Comparison of ENCODE assay signal across 9 cellular contexts in genomic region chr1:41898191-41898713, GRCh38. TPM values are rescaled to one million over a fixed set of nuclear protein-coding genes. Genes with fewer than 3 reads are reported as not detected.
DNase-seq lines count a peak whose midpoint lies in the region; ATAC-seq, FAIRE-seq and TF ChIP-seq lines count a peak whose summit lies in the region.
"Had no signal": no experiment of that assay in that cellular context is flagged by ENCODE, and none has a peak within 500 bp of the region (broad histone marks: within the 10 kb centered on the region; RNA-seq: fewer than 3 reads in every experiment).

No MANE protein-coding gene starts in this region.

- peaks cover 14% of the 10 kb centered on the region for H4K20me1 ChIP-seq in DND-41 (ENCODE audit: insufficient read depth, low read length)
- no peaks in the 10 kb centered on the region for H4K20me1 ChIP-seq in astrocyte (ENCODE audit: insufficient read depth, low read length)
- no peaks in the 10 kb centered on the region for H4K20me1 ChIP-seq in smooth muscle cell (ENCODE audit: low read depth)

- no peaks in the 10 kb centered on the region for H3K36me3 Mint-ChIP-seq in astrocyte (ENCODE audit: low read depth, unreplicated experiment)
- no peaks in the 10 kb centered on the region for H3K36me3 Mint-ChIP-seq in osteocyte (ENCODE audit: unreplicated experiment)

- H3K27me3 Mint-ChIP-seq in astrocyte (ENCODE audit: low read depth, unreplicated experiment), result no peaks in the 10 kb centered on the region
- no peaks in the 10 kb centered on the region for H3K27me3 Mint-ChIP-seq in osteocyte (ENCODE audit: unreplicated experiment)

- H3K4me1 Mint-ChIP-seq in astrocyte (ENCODE audit: low read depth, unreplicated experiment) (peaks cover 46% of the 10 kb centered on the region), osteocyte (ENCODE audit: unreplicated experiment) (peaks cover 24% of the 10 kb centered on the region)

- H3K27me3 ChIP-seq in DND-41 (ENCODE audit: insufficient read depth, low read length, poor library complexity) (no peaks in the 10 kb centered on the region), astrocyte (ENCODE audit: insufficient read depth, low read length) (no peaks in the 10 kb centered on the region), smooth muscle cell (ENCODE audit: low read depth) (no peaks in the 10 kb centered on the region)

- H3K79me2 ChIP-seq in DND-41 (ENCODE audit: insufficient read depth, low read length) (peaks cover 98% of the 10 kb centered on the region), astrocyte (ENCODE audit: insufficient read depth, low read length) (peaks cover 53% of the 10 kb centered on the region), smooth muscle cell (ENCODE audit: low read depth) (no peaks in the 10 kb centered on the region)

- peaks cover 98% of the 10 kb centered on the region for H3K4me1 ChIP-seq in DND-41 (ENCODE audit: insufficient read depth, low read length)
- peaks cover 51% of the 10 kb centered on the region for H3K4me1 ChIP-seq in astrocyte (ENCODE audit: insufficient read depth, low read length)
- peaks cover 17% of the 10 kb centered on the region for H3K4me1 ChIP-seq in smooth muscle cell (ENCODE audit: low read depth)

- H3K9me3 Mint-ChIP-seq in astrocyte (ENCODE audit: unreplicated experiment), result no peaks in the 10 kb centered on the region
- H3K9me3 Mint-ChIP-seq in osteocyte (ENCODE audit: unreplicated experiment), result no peaks in the 10 kb centered on the region

- FAIRE-seq in astrocyte (lab: Jason Lieb, UNC), result no peak

- H3K4me3 ChIP-seq in DND-41 (ENCODE audit: low read depth in 1 of 2, low read length in 2 of 2), result peak overlapping the region in 1 of 2 experiments; percentile 52; a peak in 2 of 4 replicates
- no peak overlapping the region for H3K4me3 ChIP-seq in astrocyte (ENCODE audit: insufficient read depth, low read depth, low read length)
- no peak overlapping the region for H3K4me3 ChIP-seq in smooth muscle cell
- H3K4me3 ChIP-seq: psoas muscle had no signal

- TF ChIP-seq CTCF in DND-41 (IDR thresholded peaks at IDR 0.05; ENCODE audit: borderline replicate concordance, extremely low read depth, low read length, poor library complexity, severe bottlenecking) (peak; percentile 6), astrocyte (IDR thresholded peaks at IDR 0.05; ENCODE audit: insufficient read depth, low read depth, low read length) (no peak), osteocyte (IDR thresholded peaks at IDR 0.05) (no peak), GM10266 (IDR thresholded peaks at IDR 0.05; ENCODE audit: control insufficient read depth, insufficient read depth, low read depth, missing control alignments) (no peak), smooth muscle cell (IDR thresholded peaks at IDR 0.05; ENCODE audit: borderline replicate concordance, insufficient read depth, poor library complexity, severe bottlenecking) (no peak)

- H3K4me3 Mint-ChIP-seq in astrocyte (ENCODE audit: unreplicated experiment), result no peak overlapping the region
- H3K4me3 Mint-ChIP-seq in osteocyte (ENCODE audit: unreplicated experiment), result no peak overlapping the region

- peak overlapping the region; percentile 76 for H3K27ac Mint-ChIP-seq in astrocyte (ENCODE audit: unreplicated experiment)
- no peak overlapping the region for H3K27ac Mint-ChIP-seq in osteocyte (ENCODE audit: unreplicated experiment)

- no peaks in the 10 kb centered on the region for H3K9me3 ChIP-seq in DND-41 (ENCODE audit: insufficient read depth, low read length, severe bottlenecking)
- no peaks in the 10 kb centered on the region for H3K9me3 ChIP-seq in astrocyte (ENCODE audit: insufficient read depth, low read depth, low read length)
- no peaks in the 10 kb centered on the region for H3K9me3 ChIP-seq in smooth muscle cell (replicated peaks; ENCODE audit: low read depth)
- H3K9me3 ChIP-seq: psoas muscle had no signal

- DNase-seq in DND-41 (peak; percentile 93), T-helper 22 cell (ENCODE audit: low read depth) (peak; percentile 42), astrocyte (ENCODE audit: low read depth) (peak; percentile 65), osteocyte (ENCODE audit: extremely low spot score, unreplicated experiment) (peak; percentile 49), GM10266 (ENCODE audit: extremely low spot score) (no peak), NCI-H1694 treated with DMSO at 0.1 percent for 48 hours (lab: John Stamatoyannopoulos, UW) (no peak), smooth muscle cell (lab: John Stamatoyannopoulos, UW; ENCODE audit: unreplicated experiment) (no peak), 8988T (no peak)
- DNase-seq: psoas muscle had no signal

- peaks cover 8% of the 10 kb centered on the region for H3F3A ChIP-seq in smooth muscle cell (ENCODE audit: low read depth)

- H3K27ac ChIP-seq in DND-41 (ENCODE audit: low read length) (peak overlapping the region; percentile 93), astrocyte (ENCODE audit: low read depth, low read length) (no peak overlapping the region), smooth muscle cell (ENCODE audit: low read depth) (no peak overlapping the region)
- H3K27ac ChIP-seq: psoas muscle had no signal

- 72% methylated on average over 6 of the region's 6 CpGs for WGBS in smooth muscle cell (ENCODE audit: low lambda C conversion rate)

- H3K4me2 ChIP-seq in DND-41 (ENCODE audit: insufficient read depth, low read length) (peak overlapping the region; percentile 78), astrocyte (ENCODE audit: low read length) (peak overlapping the region; percentile 38), smooth muscle cell (no peak overlapping the region)

- H3K36me3 ChIP-seq in DND-41 (ENCODE audit: insufficient read depth, low read length) (peaks cover 30% of the 10 kb centered on the region), astrocyte (ENCODE audit: insufficient read depth, low read length) (no peaks in the 10 kb centered on the region), smooth muscle cell (ENCODE audit: low read depth) (no peaks in the 10 kb centered on the region)

- H2AFZ ChIP-seq in DND-41 (ENCODE audit: low read depth, low read length), result peak overlapping the region; percentile 42; the same call in 1 of the 2 replicates
- no peak overlapping the region for H2AFZ ChIP-seq in astrocyte (ENCODE audit: low read depth, low read length)
- no peak overlapping the region for H2AFZ ChIP-seq in smooth muscle cell (ENCODE audit: low read depth)

- H3K9ac ChIP-seq in DND-41 (ENCODE audit: low read depth, low read length), result peak overlapping the region; percentile 50
- no peak overlapping the region for H3K9ac ChIP-seq in astrocyte (ENCODE audit: low read length)
- H3K9ac ChIP-seq in smooth muscle cell (ENCODE audit: low read depth), result no peak overlapping the region

- ATAC-seq in DND-41 (ENCODE audit: insufficient read depth, low read depth), result peak; percentile 84

RNA-seq across cellular contexts. Expression of gene HIVEP3, which starts 20.5 kb away (rescaled TPM):
- total RNA-seq in astrocyte, result 8.9 and 9.4 TPM in 2 replicates
- 0.78 and 0.97 TPM in 2 replicates for total RNA-seq in osteocyte
- total RNA-seq in smooth muscle cell, result 1.5 and 2.1 TPM in 2 replicates
- 6.4 and 7.2 TPM in 2 replicates for polyA plus RNA-seq in smooth muscle cell

Comparison
In these comparisons a context has a peak if more than half of its experiments do, and no peak if none do; other contexts are left out.
1. DNase-seq: peak in DND-41 (single experiment), T-helper 22 cell (single experiment), astrocyte (single experiment) and osteocyte (single experiment); none in GM10266 (single experiment), NCI-H1694 treated with DMSO at 0.1 percent for 48 hours (single experiment), smooth muscle cell (single experiment) and 8988T (single experiment).